ENCODE assay signal across 28 cellular contexts in the genomic region with DNA sequence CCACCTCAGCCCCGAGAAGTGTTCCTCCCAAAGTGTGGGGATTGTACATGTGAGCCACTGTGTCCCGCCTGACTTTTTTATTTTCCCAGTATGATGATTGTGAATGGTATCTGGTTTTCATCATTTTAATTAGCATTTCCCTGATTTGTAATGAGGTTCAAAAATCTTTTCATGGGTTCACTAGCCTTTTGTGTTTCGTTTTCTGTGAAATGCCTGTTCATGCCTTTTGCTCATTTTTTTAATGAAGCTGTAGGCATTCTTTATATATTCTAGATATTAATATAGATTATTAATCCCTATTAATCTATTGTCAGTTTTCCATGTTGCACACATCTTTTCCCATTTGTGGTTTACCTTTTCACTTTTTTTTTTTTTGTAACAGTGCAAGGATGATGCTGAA.
"Had no signal": no experiment of that assay in that cellular context is flagged by ENCODE, and none has a peak within 500 bp of the region (broad histone marks: within the 10 kb centered on the region; RNA-seq: fewer than 3 reads in every experiment).

No MANE protein-coding gene starts in this region.

- H3K4me1 ChIP-seq: colonic mucosa had no signal

- H3K9me3 Mint-ChIP-seq: dendritic cell treated with granulocyte-macrophage colony-stimulating factor and Interleukin-4, amounts not matched to agents 40 ng/mL and 50 ng/mL, for 4 days; effector memory CD8-positive, alpha-beta T cell had no signal

- H3K27me3 Mint-ChIP-seq: dendritic cell treated with granulocyte-macrophage colony-stimulating factor and Interleukin-4, amounts not matched to agents 40 ng/mL and 50 ng/mL, for 4 days; effector memory CD8-positive, alpha-beta T cell had no signal

- H3K36me3 ChIP-seq: colonic mucosa had no signal

- H3K27ac Mint-ChIP-seq: dendritic cell treated with granulocyte-macrophage colony-stimulating factor and Interleukin-4, amounts not matched to agents 40 ng/mL and 50 ng/mL, for 4 days; effector memory CD8-positive, alpha-beta T cell; endodermal cell had no signal

- FAIRE-seq: colon, endometrium, endothelial cell of umbilical vein, frontal cortex had no signal

- ATAC-seq: effector memory CD8-positive, alpha-beta T cell; esophagus mucosa; foreskin keratinocyte; gastrocnemius medialis; gastroesophageal sphincter; heart left ventricle; heart right ventricle had no signal

- H3K27ac ChIP-seq: colonic mucosa, coronary artery, dorsolateral prefrontal cortex, epithelial cell of prostate, esophagus muscularis mucosa, esophagus squamous epithelium, foreskin keratinocyte, gastrocnemius medialis, gastroesophageal sphincter, heart left ventricle, heart right ventricle had no signal

- H3K9me3 ChIP-seq: colonic mucosa, esophagus muscularis mucosa, esophagus squamous epithelium, gastrocnemius medialis, gastroesophageal sphincter had no signal

- DNase-seq: colonic mucosa; cortex of kidney; dermis blood vessel endothelial cell; dorsolateral prefrontal cortex; effector CD4-positive, alpha-beta T cell; effector CD8-positive, alpha-beta T cell; effector memory CD4-positive, alpha-beta T cell; effector memory CD8-positive, alpha-beta T cell; endodermal cell; erythroblast; esophagus squamous epithelium; foreskin fibroblast; foreskin keratinocyte; foreskin melanocyte; gastrocnemius medialis; glutamatergic neuron; heart left ventricle; heart right ventricle had no signal

- H3K4me3 ChIP-seq: colonic mucosa, coronary artery, dorsolateral prefrontal cortex, esophagus muscularis mucosa, esophagus squamous epithelium, gastrocnemius medialis, gastroesophageal sphincter, heart left ventricle, heart right ventricle had no signal

- H3K27me3 ChIP-seq: colonic mucosa, dorsolateral prefrontal cortex, esophagus muscularis mucosa, esophagus squamous epithelium, foreskin keratinocyte, gastrocnemius medialis, gastroesophageal sphincter, heart left ventricle, heart right ventricle had no signal

- H3K4me1 Mint-ChIP-seq: endodermal cell had no signal

- H3K4me3 Mint-ChIP-seq: dendritic cell treated with granulocyte-macrophage colony-stimulating factor and Interleukin-4, amounts not matched to agents 40 ng/mL and 50 ng/mL, for 4 days; effector memory CD8-positive, alpha-beta T cell; endodermal cell had no signal
